ENCODE assay signal across 8 cellular contexts in genomic region chr11:120168960-120169681, GRCh38. TPM values are rescaled to one million over a fixed set of nuclear protein-coding genes. Genes with fewer than 3 reads are reported as not detected.
DNase-seq lines count a peak whose midpoint lies in the region; ATAC-seq and TF ChIP-seq lines count a peak whose summit lies in the region.

No MANE protein-coding gene starts in this region.

- peak; percentile 93 for ATAC-seq in Panc1
- no peak for ATAC-seq in GM21529 (IDR thresholded peaks at IDR 0.05; ENCODE audit: unreplicated experiment)

- H3K4me1 ChIP-seq in Panc1 (ENCODE audit: control insufficient read depth, insufficient read depth, low read length) (0 out of 2 replicates have a peak, but pooled peaks cover 4% of the 10 kb centered on the region), neural progenitor cell (peaks cover 9% of the 10 kb centered on the region)

- BruUV-seq in Panc1 (replicated peaks; lab: Mats Ljungman, UMichigan), result no TSS peak

- intact Hi-C loops in Panc1 (cut with micrococcal nuclease; ENCODE audit: unreplicated experiment), result loop anchor here (5.0 kb wide), 1 partner anchor 502 kb away; no protein-coding TSS in a partner anchor

- H3K9ac ChIP-seq in neural progenitor cell, result no peak overlapping the region

- H3K27ac Mint-ChIP-seq in neural progenitor cell, result peak overlapping the region; percentile 88

- peaks cover 23% of the 10 kb centered on the region for H3K4me1 Mint-ChIP-seq in neural progenitor cell

- CTCF ChIA-PET in Panc1 (lab: Charles Lee), result interaction anchor here (0.6 to 1.5 kb wide), 11 partner anchors 9 to 322 kb away, joined by 3 to 8 read pairs (median 4); no protein-coding TSS in a partner anchor

- no peaks in the 10 kb centered on the region for H3K79me2 ChIP-seq in neural progenitor cell (ENCODE audit: low read depth)

- in situ Hi-C loops in Panc1 (cut with HindIII; ENCODE audit: low pct_unique_long_range_greater_than_20kb, low sequenced_read_pairs), result no loop called here

- H3K4me3 Mint-ChIP-seq in neural progenitor cell, result peak overlapping the region; percentile 83

- TF ChIP-seq CTCF in C4-2B (conservative IDR thresholded peaks at IDR 0.05) (peak; percentile 98), HFF-Myc (IDR thresholded peaks at IDR 0.05; ENCODE audit: low read depth, low read length, missing control alignments) (peak; percentile 80), Panc1 (IDR thresholded peaks at IDR 0.05) (peak; percentile 99), neural progenitor cell (IDR thresholded peaks at IDR 0.05) (peak; percentile 94)

- peaks cover 35% of the 10 kb centered on the region for H3K27me3 Mint-ChIP-seq in neural progenitor cell (ENCODE audit: insufficient read depth, low read depth)

- no peaks in the 10 kb centered on the region for H4K20me1 ChIP-seq in neural progenitor cell (ENCODE audit: low read depth)

- peak overlapping the region; percentile 98 for H2AFZ ChIP-seq in neural progenitor cell (replicated peaks)

- H3K4me3 ChIP-seq in HFF-Myc (replicated peaks; ENCODE audit: low read depth, low read length) (peak overlapping the region; percentile 40), Panc1 (ENCODE audit: low read depth in 2 of 2, low read length in 2 of 2) (peak overlapping the region; percentile 46 to 67), neural progenitor cell (peak overlapping the region; percentile 55)

- DNase-seq in HFF-Myc (ENCODE audit: extremely low read depth, low read depth), result no peak
- no peak for DNase-seq in Panc1 (ENCODE audit: low read depth, low spot score)
- peak; percentile 61 for DNase-seq in activated naive CD4-positive, alpha-beta T cell treated with Interleukin-2 at 50 U/mL for 16 hours
- DNase-seq in globus pallidus (ENCODE audit: low spot score), result peak; percentile 67
- DNase-seq in neural progenitor cell (ENCODE audit: low spot score), result peak; percentile 85
- DNase-seq in superior temporal gyrus (ENCODE audit: extremely low spot score), result peak; percentile 73

- H3K27ac ChIP-seq in C4-2B, result no peak overlapping the region
- H3K27ac ChIP-seq in Panc1 (ENCODE audit: low read length), result no peak overlapping the region
- H3K27ac ChIP-seq in neural progenitor cell, result no peak overlapping the region

- no peaks in the 10 kb centered on the region for H3K36me3 Mint-ChIP-seq in neural progenitor cell

- H3K4me2 ChIP-seq in neural progenitor cell, result peak overlapping the region; percentile 89

- POLR2A ChIA-PET in Panc1 (lab: Charles Lee), result interaction anchor here (0.7 kb wide), 1 partner anchor 47 kb away, joined by 4 read pairs; no protein-coding TSS in a partner anchor

- H3K9me3 ChIP-seq in Panc1 (ENCODE audit: control insufficient read depth, insufficient read depth, low read depth, low read length) (no peaks in the 10 kb centered on the region), neural progenitor cell (ENCODE audit: low read depth) (no peaks in the 10 kb centered on the region)

- H3K27me3 ChIP-seq in Panc1 (ENCODE audit: control insufficient read depth, insufficient read depth, low read length), result peaks cover 39% of the 10 kb centered on the region
- peaks cover 100% of the 10 kb centered on the region for H3K27me3 ChIP-seq in neural progenitor cell

- peaks cover 4% of the 10 kb centered on the region for H3K9me3 Mint-ChIP-seq in neural progenitor cell

- H3K36me3 ChIP-seq in Panc1 (ENCODE audit: control insufficient read depth, insufficient read depth, low read length) (no peaks in the 10 kb centered on the region), neural progenitor cell (no peaks in the 10 kb centered on the region)

- H3F3A ChIP-seq in neural progenitor cell (ENCODE audit: low read depth), result no peaks in the 10 kb centered on the region

RNA-seq across cellular contexts. Expression of gene TRIM29, which starts 31.2 kb away (rescaled TPM):
- total RNA-seq in Panc1 (2021; ENCODE audit: unreplicated experiment) (0.64 TPM), neural progenitor cell (ENCODE audit: low replicate concordance) (0.11 TPM in 1 of 2 replicates, not detected in the other)
- polyA plus RNA-seq in Panc1 (2012; ENCODE audit: insufficient read length), result 1.1 TPM

RNA-seq across cellular contexts. Expression of gene OAF, which starts 41.7 kb away (rescaled TPM):
- total RNA-seq in Panc1 (2021; ENCODE audit: unreplicated experiment) (13.7 TPM), neural progenitor cell (ENCODE audit: low replicate concordance) (0.46 and 0.47 TPM in 2 replicates)
- 11.3 TPM for polyA plus RNA-seq in Panc1 (2012; ENCODE audit: insufficient read length)

Comparison
In these comparisons a context has a peak if more than half of its experiments do, and no peak if none do; other contexts are left out.
1. DNase-seq: peak in activated naive CD4-positive, alpha-beta T cell treated with Interleukin-2 at 50 U/mL for 16 hours (single experiment), globus pallidus (single experiment), neural progenitor cell (single experiment) and superior temporal gyrus (single experiment); none in HFF-Myc (single experiment) and Panc1 (single experiment).
2. RNA of gene OAF, which starts 41.7 kb away (total RNA-seq): 13.7 TPM in Panc1 (single experiment); 0.46 to 0.47 TPM in neural progenitor cell; every median in the first group is over 10 times any median in the second.
3. Peak in every context shown above with its lines, with median percentiles within 50 percentile points of each other: CTCF ChIP-seq and H3K4me3 ChIP-seq.